26 cellular contexts compared by ENCODE assay signal in genomic region chr14:50107850-50108249, GRCh38. TPM values are rescaled to one million over a fixed set of nuclear protein-coding genes. Genes with fewer than 3 reads are reported as not detected.
DNase-seq lines count a peak whose midpoint lies in the region; ATAC-seq, FAIRE-seq and TF ChIP-seq lines count a peak whose summit lies in the region.
"Had no signal": no experiment of that assay in that cellular context is flagged by ENCODE, and none has a peak within 500 bp of the region (broad histone marks: within the 10 kb centered on the region; RNA-seq: fewer than 3 reads in every experiment).

No MANE protein-coding gene starts in this region.

- H3K36me3 ChIP-seq in GM23338 (ENCODE audit: insufficient read depth) (peaks cover 32% of the 10 kb centered on the region), MM.1S (replicated peaks; ENCODE audit: insufficient read depth, low read length) (no peaks in the 10 kb centered on the region), pancreas (peaks cover 0 to 19% (median 0%) of the 10 kb centered on the region in 3 donors), WERI-Rb-1 (peaks cover 45% of the 10 kb centered on the region)

- ATAC-seq in GM23338, result peak; percentile 48
- peak; percentile 49 for ATAC-seq in esophagus mucosa
- ATAC-seq in pancreas, result peak; percentile 28 to 69 (median 41)
- ATAC-seq: gastroesophageal sphincter, SK-N-SH treated with all-trans-retinoic acid at 6 μM for 48 hours had no signal

- DNase-seq in GM23338 (ENCODE audit: low spot score) (peak; percentile 43), MM.1S (no peak), pancreas (no peak), anterior cingulate cortex (lab: John Stamatoyannopoulos, UW) (no peak), WERI-Rb-1 (no peak), NCI-H526 (lab: John Stamatoyannopoulos, UW) (no peak), HFFc6 (no peak)
- DNase-seq: activated CD4-positive, alpha-beta T cell treated with anti-CD3 and anti-CD28 coated beads for 1 hour; activated effector memory CD4-positive, alpha-beta T cell treated with anti-CD3 and anti-CD28 coated beads, Interleukin-2, amount 50 U/mL, for 16 hours; amniotic stem cell; caudate nucleus; erythroblast; HCEC 1CT; kidney glomerular epithelial cell; NCI-H1436 treated with DMSO at 0.1 percent for 48 hours; NCI-H524 treated with DMSO at 0.1 percent for 48 hours; psoas muscle; stimulated activated CD4-positive, alpha-beta T cell treated with anti-CD3 and anti-CD28 coated beads, Interleukin-2, amount 100 ng/mL, for 24 hours; T1000 had no signal

- H3K27ac Mint-ChIP-seq in GM23338, result peak overlapping the region; percentile 74
- no peak overlapping the region for H3K27ac Mint-ChIP-seq in HFFc6
- H3K27ac Mint-ChIP-seq: neural progenitor cell had no signal

- H3K9me3 Mint-ChIP-seq in GM23338 (no peaks in the 10 kb centered on the region), HFFc6 (no peaks in the 10 kb centered on the region)
- H3K9me3 Mint-ChIP-seq: neural progenitor cell had no signal

- intact Hi-C loops in pancreas (cut with DNase I), result loop anchor here in 2 of 3 donors (5.0 to 10.0 kb wide), 2 partner anchors 223 to 241 kb away; no protein-coding TSS in a partner anchor

- H3F3A ChIP-seq in GM23338 (replicated peaks; ENCODE audit: low read depth) (0 out of 2 replicates have a peak, but pooled peaks cover 3% of the 10 kb centered on the region), MM.1S (ENCODE audit: insufficient read depth, low read length) (no peaks in the 10 kb centered on the region)

- H3K79me2 ChIP-seq in GM23338 (replicated peaks; ENCODE audit: insufficient read depth) (peaks cover 12% of the 10 kb centered on the region; the same call in 1 of the 2 replicates), MM.1S (ENCODE audit: low read length) (peaks cover 20% of the 10 kb centered on the region; the same call in 1 of the 2 replicates)

- H3K9me2 ChIP-seq in GM23338 (ENCODE audit: insufficient read depth) (no peaks in the 10 kb centered on the region), MM.1S (replicated peaks; ENCODE audit: insufficient read depth, low read length) (no peaks in the 10 kb centered on the region)

- no peak overlapping the region for H2AFZ ChIP-seq in GM23338
- H2AFZ ChIP-seq in MM.1S (ENCODE audit: low read length), result no peak overlapping the region
- H2AFZ ChIP-seq: neural progenitor cell had no signal

- H3K4me3 ChIP-seq in GM23338 (no peak overlapping the region), MM.1S (ENCODE audit: low read length) (no peak overlapping the region), pancreas (no peak overlapping the region), WERI-Rb-1 (ENCODE audit: low read depth, low read length) (no peak overlapping the region)
- H3K4me3 ChIP-seq: gastroesophageal sphincter, neural progenitor cell, psoas muscle had no signal

- H3K4me1 ChIP-seq in GM23338 (ENCODE audit: insufficient read depth), result peaks cover 14% of the 10 kb centered on the region; the same call in 1 of the 2 replicates
- 0 out of 2 replicates have a peak, but pooled peaks cover 7% of the 10 kb centered on the region for H3K4me1 ChIP-seq in MM.1S (ENCODE audit: low read length)
- peaks cover 0 to 5% (median 4%) of the 10 kb centered on the region in 3 donors for H3K4me1 ChIP-seq in pancreas
- H3K4me1 ChIP-seq: neural progenitor cell had no signal

- H3K9ac ChIP-seq in MM.1S (ENCODE audit: low read length), result no peak overlapping the region
- H3K9ac ChIP-seq: neural progenitor cell had no signal

- no peak for FAIRE-seq in pancreas (lab: Jason Lieb, UNC)
- FAIRE-seq: urothelium cell line had no signal

- TF ChIP-seq CTCF in GM23338 (conservative IDR thresholded peaks at IDR 0.05; ENCODE audit: low read depth in 2 of 2) (no peak), MM.1S (IDR thresholded peaks at IDR 0.05; ENCODE audit: low read length) (no peak), pancreas (IDR thresholded peaks at IDR 0.05) (no peak), WERI-Rb-1 (IDR thresholded peaks at IDR 0.05; ENCODE audit: low read depth, low read length) (no peak), HFFc6 (IDR thresholded peaks at IDR 0.05) (no peak)

- no peaks in the 10 kb centered on the region for H3K27me3 ChIP-seq in GM23338 (ENCODE audit: insufficient read depth)
- H3K27me3 ChIP-seq in MM.1S (replicated peaks; ENCODE audit: insufficient read depth, low read length), result no peaks in the 10 kb centered on the region
- H3K27me3 ChIP-seq in pancreas, result no peaks in the 10 kb centered on the region
- no peaks in the 10 kb centered on the region for H3K27me3 ChIP-seq in WERI-Rb-1 (ENCODE audit: insufficient read depth, low read depth, severe bottlenecking)
- H3K27me3 ChIP-seq: gastroesophageal sphincter, neural progenitor cell had no signal

- H3K27me3 Mint-ChIP-seq in GM23338 (ENCODE audit: insufficient read depth, low read depth, poor library complexity) (peaks cover 2% of the 10 kb centered on the region), HFFc6 (ENCODE audit: insufficient read depth) (no peaks in the 10 kb centered on the region; the same call in 1 of the 2 replicates)

- H3K9me3 ChIP-seq in MM.1S (replicated peaks; ENCODE audit: insufficient read depth, low read length) (no peaks in the 10 kb centered on the region), pancreas (no peaks in the 10 kb centered on the region), WERI-Rb-1 (ENCODE audit: severe bottlenecking) (no peaks in the 10 kb centered on the region)
- H3K9me3 ChIP-seq: gastroesophageal sphincter, psoas muscle had no signal

- peaks cover 50% of the 10 kb centered on the region for H3K36me3 Mint-ChIP-seq in GM23338 (ENCODE audit: low read depth)
- H3K36me3 Mint-ChIP-seq in HFFc6 (ENCODE audit: low read depth), result peaks cover 16% of the 10 kb centered on the region; the same call in 1 of the 2 replicates

- H4K20me1 ChIP-seq in GM23338 (replicated peaks; ENCODE audit: insufficient read depth), result no peaks in the 10 kb centered on the region
- H4K20me1 ChIP-seq in MM.1S (ENCODE audit: insufficient read depth, low read length), result no peaks in the 10 kb centered on the region

- H3K4me3 Mint-ChIP-seq in GM23338, result no peak overlapping the region
- H3K4me3 Mint-ChIP-seq in HFFc6, result no peak overlapping the region
- H3K4me3 Mint-ChIP-seq: mesothelial cell of epicardium, neural progenitor cell had no signal

- peak overlapping the region; percentile 81 for H3K27ac ChIP-seq in GM23338 (ENCODE audit: low read depth)
- peak overlapping the region; percentile 57; the same call in 1 of the 2 replicates for H3K27ac ChIP-seq in MM.1S (ENCODE audit: low read length)
- peak overlapping the region; percentile 19 to 64 (median 42) for H3K27ac ChIP-seq in pancreas
- no peak overlapping the region for H3K27ac ChIP-seq in WERI-Rb-1
- H3K27ac ChIP-seq: neural progenitor cell, psoas muscle, RWPE1 had no signal

- no peak overlapping the region for H3K4me2 ChIP-seq in GM23338
- H3K4me2 ChIP-seq in MM.1S (ENCODE audit: low read depth, low read length), result peak overlapping the region; percentile 34; the same call in 1 of the 2 replicates
- H3K4me2 ChIP-seq: neural progenitor cell had no signal

- H3K4me1 Mint-ChIP-seq in GM23338, result peaks cover 13% of the 10 kb centered on the region; the same call in 2 of the 3 replicates
- H3K4me1 Mint-ChIP-seq in HFFc6 (ENCODE audit: low read depth), result no peaks in the 10 kb centered on the region
- H3K4me1 Mint-ChIP-seq: mesothelial cell of epicardium, neural progenitor cell had no signal

- 40 to 44% methylated on average over 2 of the region's 2 CpGs for WGBS in pancreas, 2 donors

TF ChIP-seq in GM23338, 12 proteins besides CTCF, POLR2A, EP300 and RAD21 (continues in another document):
- TF ChIP-seq CREB1 (CRISPR knock-in tag; IDR thresholded peaks at IDR 0.05; ENCODE audit: low read depth) (no peak), EZH2phosphoT487 (IDR thresholded peaks at IDR 0.05; ENCODE audit: unreplicated experiment) (no peak), EZH2 (IDR thresholded peaks at IDR 0.05; ENCODE audit: low read depth, unreplicated experiment) (no peak)

RNA-seq across cellular contexts. Expression of gene VCPKMT, which starts 8.5 kb away (rescaled TPM):
- 8.0 and 12.3 TPM in 2 replicates for total RNA-seq in GM23338 (2014; rRNA removed; shearing (Covaris generic))
- polyA plus RNA-seq in GM23338 (2016; fragmentation: Nextera tagmentation; extraction: Ambion mirVana) (12.6 and 15.8 TPM in 2 replicates), pancreas (10 to 100 TPM; 12.2 to 13.3 TPM)
- total RNA-seq in esophagus mucosa (5.3 TPM), pancreas (1 to 10 TPM; 2.8 to 4.8 (median 3.0) TPM)
- total RNA-seq in HFFc6 (2021; fragmentation: NEBNext Ultra II Directional; extraction: Animal tissue kit (Norgen Biotek cat#: 25700)), result 1 to 10 TPM; 4.6 to 6.2 (median 5.4) TPM
